Comparison of ENCODE assay signal across 1 cellular context in the genomic region with DNA sequence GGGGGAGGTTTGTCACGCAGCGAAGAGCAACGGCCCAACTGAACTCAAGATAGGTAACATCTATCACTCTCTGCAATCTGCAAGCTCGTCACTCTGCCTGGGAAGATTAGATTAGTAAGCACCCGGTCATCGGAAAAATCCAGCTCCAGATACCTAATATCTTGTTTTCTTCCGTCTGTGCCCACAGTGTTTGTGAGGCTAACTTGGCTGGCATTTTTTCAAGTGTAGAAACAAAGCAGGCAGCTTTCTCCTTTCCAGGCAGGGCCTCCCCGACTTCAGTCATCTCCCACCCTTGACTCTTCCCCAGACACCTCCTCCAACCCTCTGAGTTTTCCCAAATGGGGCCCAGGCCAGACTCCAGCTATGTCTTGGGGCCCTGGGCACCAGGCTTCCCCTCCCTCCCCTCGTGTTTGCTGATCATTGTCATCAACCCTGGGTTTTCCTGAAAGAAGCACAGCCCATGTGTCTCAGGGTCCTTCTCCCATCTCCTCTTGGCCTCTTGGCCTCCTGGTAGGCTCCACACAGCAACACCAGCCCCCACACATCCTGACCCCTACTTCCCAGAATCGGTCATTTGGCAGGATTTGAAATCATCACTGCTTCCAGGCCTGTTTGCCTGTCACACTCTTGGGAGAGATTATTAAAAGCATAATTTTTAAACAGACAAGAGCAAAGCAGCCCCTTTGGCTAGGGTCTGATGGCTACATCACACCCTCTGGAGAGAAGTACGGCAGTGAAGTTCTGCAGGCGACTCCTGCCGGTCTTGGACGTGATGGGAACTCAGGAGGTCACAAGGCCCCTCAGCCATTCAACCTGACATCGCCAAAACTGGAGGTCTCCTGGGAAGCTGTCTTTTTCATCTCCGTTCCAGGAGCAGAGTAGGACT.
A peak's percentile ranks its signal among the peaks of the same experiment; 100 is the strongest.
TF ChIP-seq lines count a peak whose summit lies in the region.

No MANE protein-coding gene starts in this region.

TF ChIP-seq in K562, 482 proteins besides CTCF, POLR2A, EP300 and RAD21 (continued from another document and continues in another):
- TF ChIP-seq, protein P1, sequence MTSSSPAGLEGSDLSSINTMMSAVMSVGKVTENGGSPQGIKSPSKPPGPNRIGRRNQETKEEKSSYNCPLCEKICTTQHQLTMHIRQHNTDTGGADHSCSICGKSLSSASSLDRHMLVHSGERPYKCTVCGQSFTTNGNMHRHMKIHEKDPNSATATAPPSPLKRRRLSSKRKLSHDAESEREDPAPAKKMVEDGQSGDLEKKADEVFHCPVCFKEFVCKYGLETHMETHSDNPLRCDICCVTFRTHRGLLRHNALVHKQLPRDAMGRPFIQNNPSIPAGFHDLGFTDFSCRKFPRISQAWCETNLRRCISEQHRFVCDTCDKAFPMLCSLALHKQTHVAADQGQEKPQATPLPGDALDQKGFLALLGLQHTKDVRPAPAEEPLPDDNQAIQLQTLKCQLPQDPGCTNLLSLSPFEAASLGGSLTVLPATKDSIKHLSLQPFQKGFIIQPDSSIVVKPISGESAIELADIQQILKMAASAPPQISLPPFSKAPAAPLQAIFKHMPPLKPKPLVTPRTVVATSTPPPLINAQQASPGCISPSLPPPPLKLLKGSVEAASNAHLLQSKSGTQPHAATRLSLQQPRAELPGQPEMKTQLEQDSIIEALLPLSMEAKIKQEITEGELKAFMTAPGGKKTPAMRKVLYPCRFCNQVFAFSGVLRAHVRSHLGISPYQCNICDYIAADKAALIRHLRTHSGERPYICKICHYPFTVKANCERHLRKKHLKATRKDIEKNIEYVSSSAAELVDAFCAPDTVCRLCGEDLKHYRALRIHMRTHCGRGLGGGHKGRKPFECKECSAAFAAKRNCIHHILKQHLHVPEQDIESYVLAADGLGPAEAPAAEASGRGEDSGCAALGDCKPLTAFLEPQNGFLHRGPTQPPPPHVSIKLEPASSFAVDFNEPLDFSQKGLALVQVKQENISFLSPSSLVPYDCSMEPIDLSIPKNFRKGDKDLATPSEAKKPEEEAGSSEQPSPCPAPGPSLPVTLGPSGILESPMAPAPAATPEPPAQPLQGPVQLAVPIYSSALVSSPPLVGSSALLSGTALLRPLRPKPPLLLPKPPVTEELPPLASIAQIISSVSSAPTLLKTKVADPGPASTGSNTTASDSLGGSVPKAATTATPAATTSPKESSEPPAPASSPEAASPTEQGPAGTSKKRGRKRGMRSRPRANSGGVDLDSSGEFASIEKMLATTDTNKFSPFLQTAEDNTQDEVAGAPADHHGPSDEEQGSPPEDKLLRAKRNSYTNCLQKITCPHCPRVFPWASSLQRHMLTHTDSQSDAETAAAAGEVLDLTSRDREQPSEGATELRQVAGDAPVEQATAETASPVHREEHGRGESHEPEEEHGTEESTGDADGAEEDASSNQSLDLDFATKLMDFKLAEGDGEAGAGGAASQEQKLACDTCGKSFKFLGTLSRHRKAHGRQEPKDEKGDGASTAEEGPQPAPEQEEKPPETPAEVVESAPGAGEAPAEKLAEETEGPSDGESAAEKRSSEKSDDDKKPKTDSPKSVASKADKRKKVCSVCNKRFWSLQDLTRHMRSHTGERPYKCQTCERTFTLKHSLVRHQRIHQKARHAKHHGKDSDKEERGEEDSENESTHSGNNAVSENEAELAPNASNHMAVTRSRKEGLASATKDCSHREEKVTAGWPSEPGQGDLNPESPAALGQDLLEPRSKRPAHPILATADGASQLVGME (CRISPR knock-in tag; IDR thresholded peaks at IDR 0.05), result no peak
- no peak for TF ChIP-seq NFE2L1 (tag; IDR thresholded peaks at IDR 0.05; ENCODE audit: borderline replicate concordance, low read depth)
- TF ChIP-seq DMBX1 (CRISPR knock-in tag; IDR thresholded peaks at IDR 0.05; ENCODE audit: borderline replicate concordance), result no peak
- TF ChIP-seq FIP1L1 (IDR thresholded peaks at IDR 0.05; ENCODE audit: low read depth, low read length, poor library complexity, severe bottlenecking), result no peak
- no peak for TF ChIP-seq ESRRB (CRISPR knock-in tag; IDR thresholded peaks at IDR 0.05; ENCODE audit: borderline replicate concordance)
- TF ChIP-seq MEF2D (tag; conservative IDR thresholded peaks at IDR 0.05; ENCODE audit: low read depth), result no peak
- no peak for TF ChIP-seq ZNF668 (CRISPR knock-in tag; IDR thresholded peaks at IDR 0.05)
- 0 out of 2 replicates have a peak, but pooled peaks have one; percentile 42 for TF ChIP-seq ZEB2 (IDR thresholded peaks at IDR 0.05)
- peak; percentile 70 for TF ChIP-seq TEAD4 (IDR thresholded peaks at IDR 0.05; ENCODE audit: low read length)
- TF ChIP-seq TEAD4 (CRISPR knock-in tag; IDR thresholded peaks at IDR 0.05; ENCODE audit: borderline replicate concordance), result no peak
- TF ChIP-seq MBD2 (IDR thresholded peaks at IDR 0.05; ENCODE audit: borderline replicate concordance, low read depth), result 0 out of 2 replicates have a peak, but pooled peaks have one; percentile 29
- TF ChIP-seq GATA2 (CRISPR knock-in tag; IDR thresholded peaks at IDR 0.05), result no peak
- TF ChIP-seq MCM7 (IDR thresholded peaks at IDR 0.05), result no peak
- TF ChIP-seq, protein P2, sequence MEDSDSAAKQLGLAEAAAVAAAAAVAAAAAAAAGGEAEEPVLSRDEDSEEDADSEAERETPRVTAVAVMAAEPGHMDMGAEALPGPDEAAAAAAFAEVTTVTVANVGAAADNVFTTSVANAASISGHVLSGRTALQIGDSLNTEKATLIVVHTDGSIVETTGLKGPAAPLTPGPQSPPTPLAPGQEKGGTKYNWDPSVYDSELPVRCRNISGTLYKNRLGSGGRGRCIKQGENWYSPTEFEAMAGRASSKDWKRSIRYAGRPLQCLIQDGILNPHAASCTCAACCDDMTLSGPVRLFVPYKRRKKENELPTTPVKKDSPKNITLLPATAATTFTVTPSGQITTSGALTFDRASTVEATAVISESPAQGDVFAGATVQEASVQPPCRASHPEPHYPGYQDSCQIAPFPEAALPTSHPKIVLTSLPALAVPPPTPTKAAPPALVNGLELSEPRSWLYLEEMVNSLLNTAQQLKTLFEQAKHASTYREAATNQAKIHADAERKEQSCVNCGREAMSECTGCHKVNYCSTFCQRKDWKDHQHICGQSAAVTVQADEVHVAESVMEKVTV (CRISPR knock-in tag; IDR thresholded peaks at IDR 0.05), result no peak
- no peak for TF ChIP-seq STAG1 (CRISPR knock-in tag; IDR thresholded peaks at IDR 0.05; ENCODE audit: borderline replicate concordance)
- no peak; a peak in 1 of 4 replicates for TF ChIP-seq TBL1XR1 (IDR thresholded peaks at IDR 0.05; ENCODE audit: low read length in 2 of 2)
- no peak for TF ChIP-seq SNRNP70 (optimal IDR thresholded peaks at IDR 0.05; ENCODE audit: low read depth, low read length)
- TF ChIP-seq ZBTB17 (CRISPR knock-in tag; IDR thresholded peaks at IDR 0.05), result no peak
- TF ChIP-seq, protein P3, sequence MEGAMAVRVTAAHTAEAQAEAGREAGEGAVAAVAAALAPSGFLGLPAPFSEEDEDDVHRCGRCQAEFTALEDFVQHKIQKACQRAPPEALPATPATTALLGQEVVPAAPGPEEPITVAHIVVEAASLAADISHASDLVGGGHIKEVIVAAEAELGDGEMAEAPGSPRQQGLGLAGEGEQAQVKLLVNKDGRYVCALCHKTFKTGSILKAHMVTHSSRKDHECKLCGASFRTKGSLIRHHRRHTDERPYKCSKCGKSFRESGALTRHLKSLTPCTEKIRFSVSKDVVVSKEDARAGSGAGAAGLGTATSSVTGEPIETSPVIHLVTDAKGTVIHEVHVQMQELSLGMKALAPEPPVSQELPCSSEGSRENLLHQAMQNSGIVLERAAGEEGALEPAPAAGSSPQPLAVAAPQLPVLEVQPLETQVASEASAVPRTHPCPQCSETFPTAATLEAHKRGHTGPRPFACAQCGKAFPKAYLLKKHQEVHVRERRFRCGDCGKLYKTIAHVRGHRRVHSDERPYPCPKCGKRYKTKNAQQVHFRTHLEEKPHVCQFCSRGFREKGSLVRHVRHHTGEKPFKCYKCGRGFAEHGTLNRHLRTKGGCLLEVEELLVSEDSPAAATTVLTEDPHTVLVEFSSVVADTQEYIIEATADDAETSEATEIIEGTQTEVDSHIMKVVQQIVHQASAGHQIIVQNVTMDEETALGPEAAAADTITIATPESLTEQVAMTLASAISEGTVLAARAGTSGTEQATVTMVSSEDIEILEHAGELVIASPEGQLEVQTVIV (CRISPR knock-in tag; IDR thresholded peaks at IDR 0.05; ENCODE audit: borderline replicate concordance), result no peak
- TF ChIP-seq, protein P4, sequence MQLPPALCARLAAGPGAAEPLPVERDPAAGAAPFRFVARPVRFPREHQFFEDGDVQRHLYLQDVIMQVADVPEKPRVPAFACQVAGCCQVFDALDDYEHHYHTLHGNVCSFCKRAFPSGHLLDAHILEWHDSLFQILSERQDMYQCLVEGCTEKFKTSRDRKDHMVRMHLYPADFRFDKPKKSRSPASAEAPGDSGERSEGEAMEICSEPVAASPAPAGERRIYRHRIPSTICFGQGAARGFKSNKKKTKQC (CRISPR knock-in tag; IDR thresholded peaks at IDR 0.05), result no peak
- TF ChIP-seq ESRRA (IDR thresholded peaks at IDR 0.05; ENCODE audit: borderline replicate concordance, low read depth), result no peak
- TF ChIP-seq, protein P5, sequence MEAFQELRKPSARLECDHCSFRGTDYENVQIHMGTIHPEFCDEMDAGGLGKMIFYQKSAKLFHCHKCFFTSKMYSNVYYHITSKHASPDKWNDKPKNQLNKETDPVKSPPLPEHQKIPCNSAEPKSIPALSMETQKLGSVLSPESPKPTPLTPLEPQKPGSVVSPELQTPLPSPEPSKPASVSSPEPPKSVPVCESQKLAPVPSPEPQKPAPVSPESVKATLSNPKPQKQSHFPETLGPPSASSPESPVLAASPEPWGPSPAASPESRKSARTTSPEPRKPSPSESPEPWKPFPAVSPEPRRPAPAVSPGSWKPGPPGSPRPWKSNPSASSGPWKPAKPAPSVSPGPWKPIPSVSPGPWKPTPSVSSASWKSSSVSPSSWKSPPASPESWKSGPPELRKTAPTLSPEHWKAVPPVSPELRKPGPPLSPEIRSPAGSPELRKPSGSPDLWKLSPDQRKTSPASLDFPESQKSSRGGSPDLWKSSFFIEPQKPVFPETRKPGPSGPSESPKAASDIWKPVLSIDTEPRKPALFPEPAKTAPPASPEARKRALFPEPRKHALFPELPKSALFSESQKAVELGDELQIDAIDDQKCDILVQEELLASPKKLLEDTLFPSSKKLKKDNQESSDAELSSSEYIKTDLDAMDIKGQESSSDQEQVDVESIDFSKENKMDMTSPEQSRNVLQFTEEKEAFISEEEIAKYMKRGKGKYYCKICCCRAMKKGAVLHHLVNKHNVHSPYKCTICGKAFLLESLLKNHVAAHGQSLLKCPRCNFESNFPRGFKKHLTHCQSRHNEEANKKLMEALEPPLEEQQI (IDR thresholded peaks at IDR 0.05), result no peak
- TF ChIP-seq PTBP1 (IDR thresholded peaks at IDR 0.05; ENCODE audit: low read depth, low read length), result no peak
- no peak for TF ChIP-seq SIN3B (IDR thresholded peaks at IDR 0.05; ENCODE audit: low read depth)
- peak; percentile 91 for TF ChIP-seq FOSL1 (tag; conservative IDR thresholded peaks at IDR 0.05)
- TF ChIP-seq, protein P6, sequence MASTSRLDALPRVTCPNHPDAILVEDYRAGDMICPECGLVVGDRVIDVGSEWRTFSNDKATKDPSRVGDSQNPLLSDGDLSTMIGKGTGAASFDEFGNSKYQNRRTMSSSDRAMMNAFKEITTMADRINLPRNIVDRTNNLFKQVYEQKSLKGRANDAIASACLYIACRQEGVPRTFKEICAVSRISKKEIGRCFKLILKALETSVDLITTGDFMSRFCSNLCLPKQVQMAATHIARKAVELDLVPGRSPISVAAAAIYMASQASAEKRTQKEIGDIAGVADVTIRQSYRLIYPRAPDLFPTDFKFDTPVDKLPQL (IDR thresholded peaks at IDR 0.05; ENCODE audit: extremely low read depth, insufficient read length), result no peak
- no peak for TF ChIP-seq ZNF445 (CRISPR knock-in tag; IDR thresholded peaks at IDR 0.05; ENCODE audit: low read depth)
- no peak for TF ChIP-seq PHB (CRISPR knock-in tag; IDR thresholded peaks at IDR 0.05)
- TF ChIP-seq ZNF444 (CRISPR knock-in tag; IDR thresholded peaks at IDR 0.05), result no peak
- peak in 1 of 2 experiments; percentile 40; a peak in 1 of 4 replicates for TF ChIP-seq TRIM24 (IDR thresholded peaks at IDR 0.05)
- TF ChIP-seq RBM17 (IDR thresholded peaks at IDR 0.05; ENCODE audit: borderline replicate concordance, low read depth, low read length), result no peak
- no peak for TF ChIP-seq KDM1A (IDR thresholded peaks at IDR 0.05)
- no peak for TF ChIP-seq XRCC4 (IDR thresholded peaks at IDR 0.05; ENCODE audit: extremely low read depth, insufficient read depth, insufficient read length)
- TF ChIP-seq HDAC3 (IDR thresholded peaks at IDR 0.05; ENCODE audit: borderline replicate concordance, partially characterized antibody), result no peak
- TF ChIP-seq ZNF212 (CRISPR knock-in tag; IDR thresholded peaks at IDR 0.05), result no peak
- peak; percentile 34; the same call in 1 of the 2 replicates for TF ChIP-seq TAF7 (tag; IDR thresholded peaks at IDR 0.05)
- TF ChIP-seq ARNT (IDR thresholded peaks at IDR 0.05), result no peak
- TF ChIP-seq TOE1 (IDR thresholded peaks at IDR 0.05; ENCODE audit: borderline replicate concordance), result no peak
- no peak for TF ChIP-seq TOE1 (CRISPR knock-in tag; IDR thresholded peaks at IDR 0.05; ENCODE audit: borderline replicate concordance, low read depth)
- no peak for TF ChIP-seq NFATC3 (IDR thresholded peaks at IDR 0.05)
- TF ChIP-seq ZNF384 (IDR thresholded peaks at IDR 0.05; ENCODE audit: low read depth, low read length), result no peak
- TF ChIP-seq, protein P7, sequence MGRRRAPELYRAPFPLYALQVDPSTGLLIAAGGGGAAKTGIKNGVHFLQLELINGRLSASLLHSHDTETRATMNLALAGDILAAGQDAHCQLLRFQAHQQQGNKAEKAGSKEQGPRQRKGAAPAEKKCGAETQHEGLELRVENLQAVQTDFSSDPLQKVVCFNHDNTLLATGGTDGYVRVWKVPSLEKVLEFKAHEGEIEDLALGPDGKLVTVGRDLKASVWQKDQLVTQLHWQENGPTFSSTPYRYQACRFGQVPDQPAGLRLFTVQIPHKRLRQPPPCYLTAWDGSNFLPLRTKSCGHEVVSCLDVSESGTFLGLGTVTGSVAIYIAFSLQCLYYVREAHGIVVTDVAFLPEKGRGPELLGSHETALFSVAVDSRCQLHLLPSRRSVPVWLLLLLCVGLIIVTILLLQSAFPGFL (CRISPR knock-in tag; IDR thresholded peaks at IDR 0.05), result no peak
- TF ChIP-seq ZC3H8 (IDR thresholded peaks at IDR 0.05), result no peak
- no peak for TF ChIP-seq ZNF143 (CRISPR knock-in tag; IDR thresholded peaks at IDR 0.05)
- TF ChIP-seq SMARCE1 (IDR thresholded peaks at IDR 0.05), result peak; percentile 56; the same call in 1 of the 2 replicates
- TF ChIP-seq, protein P8, sequence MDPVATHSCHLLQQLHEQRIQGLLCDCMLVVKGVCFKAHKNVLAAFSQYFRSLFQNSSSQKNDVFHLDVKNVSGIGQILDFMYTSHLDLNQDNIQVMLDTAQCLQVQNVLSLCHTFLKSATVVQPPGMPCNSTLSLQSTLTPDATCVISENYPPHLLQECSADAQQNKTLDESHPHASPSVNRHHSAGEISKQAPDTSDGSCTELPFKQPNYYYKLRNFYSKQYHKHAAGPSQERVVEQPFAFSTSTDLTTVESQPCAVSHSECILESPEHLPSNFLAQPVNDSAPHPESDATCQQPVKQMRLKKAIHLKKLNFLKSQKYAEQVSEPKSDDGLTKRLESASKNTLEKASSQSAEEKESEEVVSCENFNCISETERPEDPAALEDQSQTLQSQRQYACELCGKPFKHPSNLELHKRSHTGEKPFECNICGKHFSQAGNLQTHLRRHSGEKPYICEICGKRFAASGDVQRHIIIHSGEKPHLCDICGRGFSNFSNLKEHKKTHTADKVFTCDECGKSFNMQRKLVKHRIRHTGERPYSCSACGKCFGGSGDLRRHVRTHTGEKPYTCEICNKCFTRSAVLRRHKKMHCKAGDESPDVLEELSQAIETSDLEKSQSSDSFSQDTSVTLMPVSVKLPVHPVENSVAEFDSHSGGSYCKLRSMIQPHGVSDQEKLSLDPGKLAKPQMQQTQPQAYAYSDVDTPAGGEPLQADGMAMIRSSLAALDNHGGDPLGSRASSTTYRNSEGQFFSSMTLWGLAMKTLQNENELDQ (CRISPR knock-in tag; IDR thresholded peaks at IDR 0.05; ENCODE audit: borderline replicate concordance), result no peak
- TF ChIP-seq ZNF24 (IDR thresholded peaks at IDR 0.05), result no peak
- TF ChIP-seq NCOR1 (IDR thresholded peaks at IDR 0.05), result 0 out of 2 replicates have a peak, but pooled peaks have one; percentile 43
